19 cellular contexts compared by ENCODE assay signal in genomic region chr2:109728809-109729208, GRCh38.
DNase-seq lines count a peak whose midpoint lies in the region; ATAC-seq and TF ChIP-seq lines count a peak whose summit lies in the region.
"Had no signal": no experiment of that assay in that cellular context is flagged by ENCODE, and none has a peak within 500 bp of the region (broad histone marks: within the 10 kb centered on the region; RNA-seq: fewer than 3 reads in every experiment).

No MANE protein-coding gene starts in this region.

- no peak for TF ChIP-seq CTCF in fibroblast of the aortic adventitia (IDR thresholded peaks at IDR 0.05; ENCODE audit: insufficient read depth, low read length)
- TF ChIP-seq CTCF in lower lobe of right lung (IDR thresholded peaks at IDR 0.05), result no peak
- TF ChIP-seq CTCF in upper lobe of right lung (IDR thresholded peaks at IDR 0.05), result no peak

- no peaks in the 10 kb centered on the region for H3K9me3 ChIP-seq in lower lobe of right lung
- H3K9me3 ChIP-seq in upper lobe of right lung, result no peaks in the 10 kb centered on the region
- H3K9me3 ChIP-seq: Peyer's patch, transverse colon had no signal

- no peaks in the 10 kb centered on the region for H3K27me3 ChIP-seq in lower lobe of right lung (ENCODE audit: low read depth)
- H3K27me3 ChIP-seq in upper lobe of right lung, result no peaks in the 10 kb centered on the region
- H3K27me3 ChIP-seq: Peyer's patch, transverse colon had no signal

- ATAC-seq in lower lobe of right lung, result peak; percentile 56 to 74
- ATAC-seq in upper lobe of right lung, result peak; percentile 59
- no peak for ATAC-seq in GM21528 (IDR thresholded peaks at IDR 0.05; ENCODE audit: low FRiP score, unreplicated experiment)
- no peak for ATAC-seq in GM21447 (IDR thresholded peaks at IDR 0.05; ENCODE audit: unreplicated experiment)
- ATAC-seq: K562 had no signal

- intact Hi-C loops in lower lobe of right lung (cut with DNase I) (no loop called here), upper lobe of right lung (cut with DNase I) (no loop called here)

- no peaks in the 10 kb centered on the region for H3K36me3 ChIP-seq in lower lobe of right lung
- H3K36me3 ChIP-seq in upper lobe of right lung, result no peaks in the 10 kb centered on the region
- H3K36me3 ChIP-seq: Peyer's patch, transverse colon, WERI-Rb-1 had no signal

- H3K4me1 ChIP-seq in lower lobe of right lung (no peaks in the 10 kb centered on the region), upper lobe of right lung (no peaks in the 10 kb centered on the region)
- H3K4me1 ChIP-seq: Peyer's patch had no signal

- H3K27ac ChIP-seq in lower lobe of right lung (no peak overlapping the region), upper lobe of right lung (no peak overlapping the region)
- H3K27ac ChIP-seq: 22Rv1, HL-60, Peyer's patch, transverse colon, WERI-Rb-1 had no signal

- no peak overlapping the region for H3K4me3 ChIP-seq in fibroblast of the aortic adventitia (ENCODE audit: low read depth, low read length)
- H3K4me3 ChIP-seq in lower lobe of right lung, result no peak overlapping the region
- H3K4me3 ChIP-seq in upper lobe of right lung, result no peak overlapping the region
- H3K4me3 ChIP-seq: K562, Peyer's patch, transverse colon had no signal

- DNase-seq in DMS 273 (lab: John Stamatoyannopoulos, UW; ENCODE audit: unreplicated experiment) (peak; percentile 25), DMS 273 treated with DMSO at 0.1 percent for 48 hours (lab: John Stamatoyannopoulos, UW) (no peak), fibroblast of the aortic adventitia (ENCODE audit: low read depth) (peak; percentile 39), lower lobe of right lung (no peak), upper lobe of right lung (no peak), inferior parietal cortex (ENCODE audit: extremely low spot score) (no peak)
- DNase-seq: caudate nucleus, DND-41, mesenchymal stem cell, NCI-H1092, Peyer's patch, small intestine, transverse colon, WERI-Rb-1 had no signal

Comparison
In these comparisons a context has a peak if more than half of its experiments do, and no peak if none do; other contexts are left out.
1. DNase-seq: peak in DMS 273 (single experiment) and fibroblast of the aortic adventitia (single experiment); none in DMS 273 treated with DMSO at 0.1 percent for 48 hours (single experiment), lower lobe of right lung (single experiment), upper lobe of right lung (single experiment) and inferior parietal cortex (single experiment).
2. ATAC-seq: peak in lower lobe of right lung (2 of 2) and upper lobe of right lung (single experiment); none in GM21528 (single experiment) and GM21447 (single experiment).